In the genomic region with DNA sequence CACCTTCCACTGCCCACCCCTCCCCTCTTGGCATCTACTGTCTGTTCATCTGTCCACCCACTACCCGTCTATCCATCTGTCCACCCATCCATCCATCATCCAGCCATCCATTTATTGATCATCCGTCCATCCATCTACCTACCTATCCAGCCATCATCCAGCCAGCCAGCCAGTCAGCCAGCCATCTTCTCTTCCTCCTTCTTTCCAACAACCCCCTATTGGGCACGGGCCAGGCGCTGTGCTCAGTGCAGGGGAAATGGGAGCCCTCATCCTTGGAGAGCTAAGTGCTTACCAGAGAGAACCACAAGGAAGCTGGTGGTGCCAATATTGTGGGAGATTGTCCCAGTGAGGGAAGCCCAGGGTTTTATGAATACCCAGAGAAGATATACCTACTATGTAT, we compare ENCODE assay signal across 24 cellular contexts. TPM values are rescaled to one million over a fixed set of nuclear protein-coding genes. Genes with fewer than 3 reads are reported as not detected.
DNase-seq lines count a peak whose midpoint lies in the region; ATAC-seq and TF ChIP-seq lines count a peak whose summit lies in the region.
"Had no signal": no experiment of that assay in that cellular context is flagged by ENCODE, and none has a peak within 500 bp of the region (broad histone marks: within the 10 kb centered on the region; RNA-seq: fewer than 3 reads in every experiment).

No MANE protein-coding gene starts in this region.

- TF ChIP-seq POLR2A in Peyer's patch (IDR thresholded peaks at IDR 0.05), result no peak

- no peak overlapping the region for H2BK12ac ChIP-seq in trophoblast cell (ENCODE audit: low read length)

- H3K14ac ChIP-seq in trophoblast cell (ENCODE audit: low read length), result no peak overlapping the region

- peaks cover 6% of the 10 kb centered on the region for H3K4me1 Mint-ChIP-seq in activated naive CD8-positive, alpha-beta T cell treated with anti-CD3 and anti-CD28 coated beads, Interleukin-2, amount 10 ng/mL, durations not matched to agents 7 days and 5 days
- peaks cover 5% of the 10 kb centered on the region for H3K4me1 Mint-ChIP-seq in activated naive CD8-positive, alpha-beta T cell treated with anti-CD3 and anti-CD28 coated beads for 36 hours
- no peaks in the 10 kb centered on the region for H3K4me1 Mint-ChIP-seq in chondrocyte (ENCODE audit: low read depth)

- H3K79me1 ChIP-seq in trophoblast cell (ENCODE audit: low read length), result no peaks in the 10 kb centered on the region

- no peaks in the 10 kb centered on the region for H3K36me3 Mint-ChIP-seq in activated naive CD8-positive, alpha-beta T cell treated with anti-CD3 and anti-CD28 coated beads, Interleukin-2, amount 10 ng/mL, durations not matched to agents 7 days and 5 days
- H3K36me3 Mint-ChIP-seq in activated naive CD8-positive, alpha-beta T cell treated with anti-CD3 and anti-CD28 coated beads for 36 hours, result no peaks in the 10 kb centered on the region
- H3K36me3 Mint-ChIP-seq in chondrocyte (ENCODE audit: low read depth), result peaks cover 6% of the 10 kb centered on the region
- H3K36me3 Mint-ChIP-seq: CD14-positive monocyte; CD4-positive, alpha-beta memory T cell; CD4-positive, CD25-positive, alpha-beta regulatory T cell; CD8-positive, alpha-beta memory T cell had no signal

- H3K4me3 ChIP-seq in HEK293 (ENCODE audit: low read depth, low read length), result no peak overlapping the region
- no peak overlapping the region for H3K4me3 ChIP-seq in trophoblast cell (ENCODE audit: low read depth, low read length)
- no peak overlapping the region for H3K4me3 ChIP-seq in Peyer's patch
- H3K4me3 ChIP-seq: A549, GM12878 had no signal

- DNase-seq in activated naive CD8-positive, alpha-beta T cell treated with anti-CD3 and anti-CD28 coated beads, Interleukin-2, amount 10 ng/mL, durations not matched to agents 7 days and 5 days, result no peak
- no peak for DNase-seq in activated naive CD8-positive, alpha-beta T cell treated with anti-CD3 and anti-CD28 coated beads for 36 hours
- DNase-seq in chondrocyte (ENCODE audit: low spot score) (peak; percentile 50), C1 segment of cervical spinal cord (lab: John Stamatoyannopoulos, UW) (no peak), trophoblast cell (no peak), Peyer's patch (no peak)
- DNase-seq: AML-193; CD4-positive, alpha-beta memory T cell; CD4-positive, CD25-positive, alpha-beta regulatory T cell; COR-L47; DMS 273 treated with DMSO at 0.1 percent for 48 hours; DMS153; DMS53; DMS79; DND-41; EL; GDM1 had no signal

- peaks cover 14% of the 10 kb centered on the region for H3K27me3 Mint-ChIP-seq in activated naive CD8-positive, alpha-beta T cell treated with anti-CD3 and anti-CD28 coated beads, Interleukin-2, amount 10 ng/mL, durations not matched to agents 7 days and 5 days
- H3K27me3 Mint-ChIP-seq in activated naive CD8-positive, alpha-beta T cell treated with anti-CD3 and anti-CD28 coated beads for 36 hours, result peaks cover 39% of the 10 kb centered on the region
- peaks cover 29% of the 10 kb centered on the region for H3K27me3 Mint-ChIP-seq in chondrocyte (ENCODE audit: low read depth)

- H4K8ac ChIP-seq in trophoblast cell (ENCODE audit: low read depth, low read length), result no peak overlapping the region

- no peaks in the 10 kb centered on the region for H3K9me3 ChIP-seq in HEK293 (ENCODE audit: control insufficient read depth, insufficient read depth, low read depth, low read length)
- H3K9me3 ChIP-seq in trophoblast cell (ENCODE audit: insufficient read depth, low read depth, low read length), result peaks cover 7% of the 10 kb centered on the region
- no peaks in the 10 kb centered on the region for H3K9me3 ChIP-seq in Peyer's patch
- H3K9me3 ChIP-seq: A549 had no signal

- no peaks in the 10 kb centered on the region for H3K9me3 Mint-ChIP-seq in activated naive CD8-positive, alpha-beta T cell treated with anti-CD3 and anti-CD28 coated beads, Interleukin-2, amount 10 ng/mL, durations not matched to agents 7 days and 5 days
- no peaks in the 10 kb centered on the region for H3K9me3 Mint-ChIP-seq in activated naive CD8-positive, alpha-beta T cell treated with anti-CD3 and anti-CD28 coated beads for 36 hours
- peaks cover 11% of the 10 kb centered on the region for H3K9me3 Mint-ChIP-seq in chondrocyte (ENCODE audit: low read depth)

- H4K12ac ChIP-seq in trophoblast cell (ENCODE audit: low read depth, low read length), result no peak overlapping the region

- no CpG with 5 or more reads among the region's 4 CpGs for WGBS in trophoblast cell (ENCODE audit: extremely low coverage, insufficient coverage, insufficient read length)

- ATAC-seq in activated naive CD8-positive, alpha-beta T cell treated with anti-CD3 and anti-CD28 coated beads, Interleukin-2, amount 10 ng/mL, durations not matched to agents 7 days and 5 days (ENCODE audit: low read depth), result no peak
- ATAC-seq: GM12878 had no signal

- no peak overlapping the region for H3K23ac ChIP-seq in trophoblast cell (ENCODE audit: low read length)

- H4K91ac ChIP-seq in trophoblast cell (ENCODE audit: low read depth, low read length), result no peak overlapping the region

- H3K36me3 ChIP-seq in HEK293 (ENCODE audit: control insufficient read depth in 2 of 2, insufficient read depth in 1 of 2, low read length in 2 of 2), result no peaks in the 10 kb centered on the region
- H3K36me3 ChIP-seq in trophoblast cell (ENCODE audit: control insufficient read depth in 1 of 2, insufficient read depth in 2 of 2, low read length in 2 of 2), result no peaks in the 10 kb centered on the region
- H3K36me3 ChIP-seq in Peyer's patch, result no peaks in the 10 kb centered on the region

- H3K4me3 Mint-ChIP-seq in activated naive CD8-positive, alpha-beta T cell treated with anti-CD3 and anti-CD28 coated beads, Interleukin-2, amount 10 ng/mL, durations not matched to agents 7 days and 5 days, result no peak overlapping the region
- no peak overlapping the region for H3K4me3 Mint-ChIP-seq in activated naive CD8-positive, alpha-beta T cell treated with anti-CD3 and anti-CD28 coated beads for 36 hours
- no peak overlapping the region for H3K4me3 Mint-ChIP-seq in chondrocyte (ENCODE audit: unreplicated experiment)
- H3K4me3 Mint-ChIP-seq: B cell; CD4-positive, CD25-positive, alpha-beta regulatory T cell; CD8-positive, alpha-beta memory T cell had no signal

- H3K4me2 ChIP-seq in trophoblast cell (ENCODE audit: low read length), result no peak overlapping the region
- H3K4me2 ChIP-seq: A549 had no signal

- no peak overlapping the region for H2AK5ac ChIP-seq in trophoblast cell (ENCODE audit: low read length)

- no peaks in the 10 kb centered on the region for H3K4me1 ChIP-seq in HEK293 (ENCODE audit: control insufficient read depth, insufficient read depth, low read length)
- H3K4me1 ChIP-seq in trophoblast cell (ENCODE audit: control insufficient read depth in 1 of 2, insufficient read depth in 2 of 2, low read length in 2 of 2), result no peaks in the 10 kb centered on the region
- H3K4me1 ChIP-seq in Peyer's patch, result no peaks in the 10 kb centered on the region
- H3K4me1 ChIP-seq: A549 had no signal

- H3K79me2 ChIP-seq in trophoblast cell (ENCODE audit: control insufficient read depth, insufficient read depth, low read length, poor library complexity), result no peaks in the 10 kb centered on the region

- CTCF ChIA-PET in HEK293 (lab: Yijun Ruan, JAX), result interaction anchor here (0.6 to 1.1 kb wide), 3 partner anchors 24 to 183 kb away, joined by 3 to 6 read pairs (median 3); no protein-coding TSS in a partner anchor

- no peak overlapping the region for H3K4ac ChIP-seq in trophoblast cell (ENCODE audit: low read depth, low read length)

- TF ChIP-seq CTCF in HEK293 (tag by site-specific recombination; IDR thresholded peaks at IDR 0.05), result no peak
- TF ChIP-seq CTCF in chondrocyte (IDR thresholded peaks at IDR 0.05), result no peak
- TF ChIP-seq CTCF in Peyer's patch (IDR thresholded peaks at IDR 0.05), result no peak

- no peak overlapping the region for H3K18ac ChIP-seq in trophoblast cell (ENCODE audit: low read length)

- no peak overlapping the region for H2BK5ac ChIP-seq in trophoblast cell (ENCODE audit: low read depth, low read length, poor library complexity)

- POLR2A ChIA-PET in activated naive CD8-positive, alpha-beta T cell treated with anti-CD3 and anti-CD28 coated beads, Interleukin-2, amount 10 ng/mL, durations not matched to agents 7 days and 5 days (lab: Charles Lee), result no interaction called here
- POLR2A ChIA-PET in HEK293 (lab: Yijun Ruan, JAX), result no interaction called here

- H2BK120ac ChIP-seq in trophoblast cell (ENCODE audit: insufficient read depth, low read length, poor library complexity), result no peak overlapping the region

- H3K9ac ChIP-seq in trophoblast cell (ENCODE audit: low read length), result no peak overlapping the region

- H3K27ac ChIP-seq in HEK293 (ENCODE audit: extremely low read depth, low read depth, low read length) (no peak overlapping the region), trophoblast cell (ENCODE audit: low read depth, low read length) (no peak overlapping the region), Peyer's patch (no peak overlapping the region)
- H3K27ac ChIP-seq: 22Rv1, A549 had no signal

- H3K27ac Mint-ChIP-seq in activated naive CD8-positive, alpha-beta T cell treated with anti-CD3 and anti-CD28 coated beads, Interleukin-2, amount 10 ng/mL, durations not matched to agents 7 days and 5 days, result peak overlapping the region; percentile 5
- H3K27ac Mint-ChIP-seq in activated naive CD8-positive, alpha-beta T cell treated with anti-CD3 and anti-CD28 coated beads for 36 hours, result no peak overlapping the region
- no peak overlapping the region for H3K27ac Mint-ChIP-seq in chondrocyte (ENCODE audit: unreplicated experiment)
- H3K27ac Mint-ChIP-seq: B cell; CD14-positive monocyte; CD4-positive, CD25-positive, alpha-beta regulatory T cell; CD8-positive, alpha-beta memory T cell had no signal

- no peaks in the 10 kb centered on the region for H3K27me3 ChIP-seq in trophoblast cell (ENCODE audit: insufficient read depth, low read length)
- H3K27me3 ChIP-seq in Peyer's patch, result no peaks in the 10 kb centered on the region

- no peak overlapping the region for H2AFZ ChIP-seq in trophoblast cell (ENCODE audit: insufficient read depth, low read length, poor library complexity)

TF ChIP-seq in HEK293, 187 proteins besides CTCF, POLR2A, EP300 and RAD21 (continues in another document):
- no peak for TF ChIP-seq ZNF146 (tag by site-specific recombination; IDR thresholded peaks at IDR 0.05)

RNA-seq across cellular contexts. Expression of a gene that starts 51.7 kb away (rescaled TPM):
- under 1 TPM; 0.57 to 0.80 TPM for total RNA-seq in activated naive CD8-positive, alpha-beta T cell treated with anti-CD3 and anti-CD28 coated beads, Interleukin-2, amount 10 ng/mL, durations not matched to agents 7 days and 5 days
- total RNA-seq in activated naive CD8-positive, alpha-beta T cell treated with anti-CD3 and anti-CD28 coated beads for 36 hours, result not detected
- 0.82 to 1.9 TPM (median 1.8 TPM) in 3 replicates for total RNA-seq in chondrocyte
- 17.2 and 18.7 TPM in 2 replicates for polyA plus RNA-seq in trophoblast cell (2013)
- total RNA-seq in Peyer's patch, result 10 to 100 TPM in 3 of 4 donors, 1 to 10 TPM in 1; 3.3 to 31.0 (median 20.6) TPM
- total RNA-seq: CD4-positive, CD25-positive, alpha-beta regulatory T cell had no signal
- polyA plus RNA-seq: CD4-positive, alpha-beta memory T cell; CD4-positive, CD25-positive, alpha-beta regulatory T cell; CD8-positive, alpha-beta memory T cell had no signal
